ENCODE assay signal across 19 cellular contexts in the genomic region with DNA sequence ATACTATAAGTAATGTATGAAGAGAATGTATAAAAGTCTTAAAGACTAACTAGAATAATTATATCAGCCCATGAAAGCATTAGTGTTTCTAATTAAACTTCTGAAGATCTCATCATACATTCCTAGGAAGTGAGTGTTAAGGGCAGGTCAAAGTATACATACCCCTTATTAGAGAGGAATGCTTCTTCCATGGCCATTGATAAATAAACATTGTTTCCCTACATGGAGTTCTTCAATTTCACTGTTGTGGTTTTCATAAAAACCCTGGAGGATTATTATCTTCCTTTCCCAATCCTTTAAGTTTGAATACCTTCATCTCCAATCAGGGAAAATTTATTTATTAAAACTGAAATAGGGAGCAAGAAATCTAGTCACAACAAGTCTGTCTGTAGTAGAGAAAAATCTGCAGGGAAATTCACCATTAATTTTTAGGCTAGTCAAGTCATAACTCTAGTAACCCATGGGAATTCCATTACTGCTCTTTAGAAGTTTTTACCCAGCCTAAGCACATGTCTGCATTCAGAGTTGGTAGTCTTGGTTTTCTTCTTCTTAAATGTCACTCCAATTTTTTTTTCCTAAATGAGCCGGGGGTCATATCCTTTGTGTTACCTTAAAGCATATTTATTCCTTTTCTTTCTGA.
A peak's percentile ranks its signal among the peaks of the same experiment; 100 is the strongest.
DNase-seq lines count a peak whose midpoint lies in the region; ATAC-seq and TF ChIP-seq lines count a peak whose summit lies in the region.
"Had no signal": no experiment of that assay in that cellular context is flagged by ENCODE, and none has a peak within 500 bp of the region (broad histone marks: within the 10 kb centered on the region; RNA-seq: fewer than 3 reads in every experiment).

No MANE protein-coding gene starts in this region.

- H4K91ac ChIP-seq in neuronal stem cell (ENCODE audit: low read depth, low read length, poor library complexity) = no peak overlapping the region

- no peaks in the 10 kb centered on the region for H3K27me3 ChIP-seq in ACC112 (ENCODE audit: insufficient read depth, low read length)
- H3K27me3 ChIP-seq in neuronal stem cell (ENCODE audit: control insufficient read depth in 3 of 3, insufficient read depth in 3 of 3, low read depth in 1 of 3, low read length in 3 of 3) = no peaks in the 10 kb centered on the region
- H3K27me3 ChIP-seq: hepatocyte, Peyer's patch had no signal

- DNase-seq in HS-5 (ENCODE audit: low read depth) (peak; percentile 67), astrocyte of the spinal cord (ENCODE audit: low read depth, low spot score) (peak; percentile 66), foreskin melanocyte (peak; percentile 34), neuronal stem cell (ENCODE audit: low spot score) (no peak), GM10266 (ENCODE audit: extremely low spot score) (no peak)
- no peak for DNase-seq in activated naive CD4-positive, alpha-beta T cell treated with anti-CD3 and anti-CD28 coated beads for 36 hours
- DNase-seq: ACHN; activated CD4-positive, alpha-beta T cell treated with anti-CD3 and anti-CD28 coated beads for 1 hour; activated naive CD4-positive, alpha-beta T cell treated with Interleukin-2 at 50 U/mL for 16 hours; COR-L47; left ventricle myocardium inferior; naive B cell; NCI-H2081 treated with DMSO at 0.1 percent for 48 hours; NCI-H748 treated with DMSO at 0.1 percent for 48 hours; Peyer's patch; T-helper 2 cell had no signal

- H3K36me3 ChIP-seq in ACC112 (ENCODE audit: insufficient read depth, low read length) (0 out of 2 replicates have a peak, but pooled peaks cover 3% of the 10 kb centered on the region), neuronal stem cell (replicated peaks in 1 of 2; ENCODE audit: control insufficient read depth in 2 of 2, insufficient read depth in 2 of 2, low read length in 2 of 2) (no peaks in the 10 kb centered on the region)
- H3K36me3 ChIP-seq: left ventricle myocardium inferior, Peyer's patch had no signal

- H2AK5ac ChIP-seq in neuronal stem cell (ENCODE audit: low read depth, low read length) = no peak overlapping the region

- H3K79me2 ChIP-seq in ACC112 (ENCODE audit: control insufficient read depth, insufficient read depth, low read length, unreplicated experiment) = peaks cover 4% of the 10 kb centered on the region
- H3K79me2 ChIP-seq: hepatocyte had no signal

- no peak overlapping the region for H3K4me2 ChIP-seq in neuronal stem cell (ENCODE audit: insufficient read depth, low read length, poor library complexity, severe bottlenecking)
- H3K4me2 ChIP-seq: hepatocyte had no signal

- H2BK15ac ChIP-seq in neuronal stem cell (ENCODE audit: low read length) = no peak overlapping the region

- no peaks in the 10 kb centered on the region for H3K79me1 ChIP-seq in neuronal stem cell (ENCODE audit: low read depth, low read length)

- no peaks in the 10 kb centered on the region for H3K9me3 ChIP-seq in neuronal stem cell (replicated peaks in 1 of 2; ENCODE audit: control insufficient read depth in 2 of 2, insufficient read depth in 1 of 2, low read depth in 1 of 2, low read length in 2 of 2)
- H3K9me3 ChIP-seq: Peyer's patch had no signal

- no peak overlapping the region for H3K4me3 Mint-ChIP-seq in activated naive CD4-positive, alpha-beta T cell treated with anti-CD3 and anti-CD28 coated beads for 36 hours
- H3K4me3 Mint-ChIP-seq: naive B cell had no signal

- in situ Hi-C loops in astrocyte of the spinal cord (cut with HindIII; ENCODE audit: low sequenced_read_pairs) = no loop called here

- ATAC-seq in HG03196 (IDR thresholded peaks at IDR 0.05; ENCODE audit: unreplicated experiment) = no peak

- no peak overlapping the region for H2BK5ac ChIP-seq in neuronal stem cell (ENCODE audit: low read length)

- H3K14ac ChIP-seq in neuronal stem cell (ENCODE audit: low read length) = no peak overlapping the region

- H3K18ac ChIP-seq in neuronal stem cell (ENCODE audit: low read length) = no peak overlapping the region

- peaks cover 7% of the 10 kb centered on the region for H3K27me3 Mint-ChIP-seq in activated naive CD4-positive, alpha-beta T cell treated with anti-CD3 and anti-CD28 coated beads for 36 hours (ENCODE audit: low read depth)
- H3K27me3 Mint-ChIP-seq: naive B cell had no signal

- H2BK12ac ChIP-seq in neuronal stem cell (ENCODE audit: low read length) = no peak overlapping the region

- intact Hi-C loops in activated naive CD4-positive, alpha-beta T cell treated with anti-CD3 and anti-CD28 coated beads for 36 hours (cut with micrococcal nuclease) = loop anchor here (2.0 kb wide), 1 partner anchor 395 kb away; no protein-coding TSS in a partner anchor

- H3K36me3 Mint-ChIP-seq in activated naive CD4-positive, alpha-beta T cell treated with anti-CD3 and anti-CD28 coated beads for 36 hours (ENCODE audit: low read depth) = no peaks in the 10 kb centered on the region
- H3K36me3 Mint-ChIP-seq: naive B cell had no signal

- peaks cover 9% of the 10 kb centered on the region for H3K9me3 Mint-ChIP-seq in activated naive CD4-positive, alpha-beta T cell treated with anti-CD3 and anti-CD28 coated beads for 36 hours

- H3K27ac ChIP-seq in ACC112 (ENCODE audit: low read depth, low read length) = peak overlapping the region; percentile 92
- H3K27ac ChIP-seq in neuronal stem cell (replicated peaks; ENCODE audit: low read length) = no peak overlapping the region
- H3K27ac ChIP-seq: hepatocyte, left ventricle myocardium inferior, Peyer's patch had no signal

- H2AFZ ChIP-seq in ACC112 (ENCODE audit: low read length, unreplicated experiment) (peak overlapping the region; percentile 15), neuronal stem cell (ENCODE audit: low read length) (no peak overlapping the region)
- H2AFZ ChIP-seq: hepatocyte had no signal

- CTCF ChIA-PET in activated naive CD4-positive, alpha-beta T cell treated with anti-CD3 and anti-CD28 coated beads for 36 hours (lab: Charles Lee) = no interaction called here

- TF ChIP-seq CTCF in astrocyte of the spinal cord (IDR thresholded peaks at IDR 0.05; ENCODE audit: low read depth, low read length) = no peak
- no peak for TF ChIP-seq CTCF in GM10266 (IDR thresholded peaks at IDR 0.05; ENCODE audit: control insufficient read depth, insufficient read depth, low read depth, missing control alignments)

- no peak overlapping the region for H2BK120ac ChIP-seq in neuronal stem cell (ENCODE audit: low read depth, low read length)

- 0 out of 2 replicates have a peak overlapping the region, but pooled peaks have one; percentile 7 for H3K4me3 ChIP-seq in ACC112 (ENCODE audit: low read depth, low read length)
- H3K4me3 ChIP-seq in astrocyte of the spinal cord (ENCODE audit: low read depth, low read length) = no peak overlapping the region
- H3K4me3 ChIP-seq in neuronal stem cell (ENCODE audit: low read length in 2 of 2) = no peak overlapping the region
- H3K4me3 ChIP-seq: hepatocyte, left ventricle myocardium inferior, Peyer's patch had no signal

- no peak overlapping the region for H3K9ac ChIP-seq in neuronal stem cell (ENCODE audit: low read depth, low read length, poor library complexity)

- H3K27ac Mint-ChIP-seq in activated naive CD4-positive, alpha-beta T cell treated with anti-CD3 and anti-CD28 coated beads for 36 hours = no peak overlapping the region
- H3K27ac Mint-ChIP-seq: naive B cell had no signal

- no peak overlapping the region for H3K4ac ChIP-seq in neuronal stem cell (ENCODE audit: low read length)

- no peak overlapping the region for H3K23ac ChIP-seq in neuronal stem cell (ENCODE audit: low read depth, low read length, poor library complexity)

- H3K4me1 ChIP-seq in ACC112 (ENCODE audit: control insufficient read depth, insufficient read depth, low read length, unreplicated experiment) = peaks cover 71% of the 10 kb centered on the region
- H3K4me1 ChIP-seq in neuronal stem cell (ENCODE audit: control insufficient read depth in 2 of 2, insufficient read depth in 1 of 2, low read depth in 1 of 2, low read length in 2 of 2) = peaks cover 2 to 5% of the 10 kb centered on the region in 2 donors
- H3K4me1 ChIP-seq: left ventricle myocardium inferior had no signal

- WGBS in neuronal stem cell (ENCODE audit: extremely low coverage in 2 of 2, insufficient read length in 2 of 2, insufficient replicate concordance in 1 of 2), 2 donors = no CpG with 5 or more reads among the region's 1 CpG

- peaks cover 31% of the 10 kb centered on the region for H3K4me1 Mint-ChIP-seq in activated naive CD4-positive, alpha-beta T cell treated with anti-CD3 and anti-CD28 coated beads for 36 hours (ENCODE audit: low read depth)

- H4K8ac ChIP-seq in neuronal stem cell (ENCODE audit: low read depth, low read length) = no peak overlapping the region

Comparison
In these comparisons a context has a peak if more than half of its experiments do, and no peak if none do; other contexts are left out.
1. DNase-seq: peak in HS-5 (single experiment), astrocyte of the spinal cord (single experiment) and foreskin melanocyte (single experiment); none in neuronal stem cell (single experiment), activated naive CD4-positive, alpha-beta T cell treated with anti-CD3 and anti-CD28 coated beads for 36 hours (single experiment) and GM10266 (single experiment).